ENCODE assay signal across 17 cellular contexts in the genomic region with DNA sequence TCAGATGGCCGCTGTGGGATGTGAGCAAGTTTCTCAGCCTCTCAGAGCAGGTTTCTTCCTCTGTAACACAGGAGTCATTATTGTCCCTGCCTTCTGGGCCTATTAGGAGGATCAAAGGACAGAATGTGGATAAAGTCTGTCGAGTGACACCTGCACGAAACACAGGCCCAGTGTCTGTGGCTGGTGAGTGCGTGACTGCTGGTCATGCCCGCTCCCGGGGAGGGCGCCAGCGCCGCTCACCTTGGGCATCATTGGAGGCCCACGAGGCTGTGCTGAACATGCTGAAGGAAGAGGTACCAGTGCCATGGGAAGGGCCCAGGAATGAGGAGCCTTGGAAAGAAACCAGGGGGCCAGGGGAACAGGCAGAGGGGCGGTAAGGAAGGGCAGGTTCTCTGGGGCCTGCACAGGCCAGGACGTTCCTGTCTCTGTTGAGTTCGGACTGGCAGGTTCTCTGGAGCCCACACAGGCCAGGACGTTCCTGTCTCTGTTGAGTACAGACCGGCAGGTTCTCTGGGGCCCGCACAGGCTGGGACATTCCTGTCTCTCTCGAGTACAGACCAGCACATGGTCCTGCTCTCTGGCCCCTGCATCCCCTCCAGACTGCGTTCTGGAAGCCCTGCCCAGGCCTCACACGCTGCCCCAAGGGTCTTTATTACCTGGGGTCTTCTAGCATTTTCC. TPM values are rescaled to one million over a fixed set of nuclear protein-coding genes. Genes with fewer than 3 reads are reported as not detected.
DNase-seq lines count a peak whose midpoint lies in the region; ATAC-seq and TF ChIP-seq lines count a peak whose summit lies in the region.
"Had no signal": no experiment of that assay in that cellular context is flagged by ENCODE, and none has a peak within 500 bp of the region (broad histone marks: within the 10 kb centered on the region; RNA-seq: fewer than 3 reads in every experiment).

No MANE protein-coding gene starts in this region.

- H2BK12ac ChIP-seq in trophoblast cell (ENCODE audit: low read length): no peak overlapping the region

- no peak overlapping the region for H3K9ac ChIP-seq in trophoblast cell (ENCODE audit: low read length)

- no peak overlapping the region for H4K12ac ChIP-seq in trophoblast cell (ENCODE audit: low read depth, low read length)

- H3K27me3 ChIP-seq in trophoblast cell (ENCODE audit: insufficient read depth, low read length): no peaks in the 10 kb centered on the region
- H3K27me3 ChIP-seq in PC-9 (ENCODE audit: insufficient read depth, low read depth): no peaks in the 10 kb centered on the region

- H3K4me3 Mint-ChIP-seq in WTC11 (no peak overlapping the region), immature natural killer cell (no peak overlapping the region)

- CTCF ChIA-PET in WTC11 (lab: Charles Lee): interaction anchor here (1.7 kb wide), 1 partner anchor 179 kb away, joined by 4 read pairs; no protein-coding TSS in a partner anchor
- CTCF ChIA-PET in PC-9 (lab: Charles Lee): no interaction called here

- peak overlapping the region; percentile 5 for H3K4me3 ChIP-seq in trophoblast cell (ENCODE audit: low read depth, low read length)
- no peak overlapping the region for H3K4me3 ChIP-seq in PC-9

- H3K36me3 ChIP-seq in trophoblast cell (ENCODE audit: control insufficient read depth in 1 of 2, insufficient read depth in 2 of 2, low read length in 2 of 2) (peaks cover 0 to 6% of the 10 kb centered on the region in 2 experiments), PC-9 (ENCODE audit: low read depth) (no peaks in the 10 kb centered on the region)

- no CpG with 5 or more reads among the region's 19 CpGs for WGBS in trophoblast cell (ENCODE audit: extremely low coverage, insufficient coverage, insufficient read length)

- H4K20me1 ChIP-seq in PC-9 (ENCODE audit: insufficient read depth): peaks cover 77% of the 10 kb centered on the region

- no peak for ATAC-seq in WTC11

- H3K27me3 Mint-ChIP-seq in WTC11 (ENCODE audit: low read depth): no peaks in the 10 kb centered on the region
- peaks cover 0 to 4% (median 3%) of the 10 kb centered on the region in 3 donors for H3K27me3 Mint-ChIP-seq in immature natural killer cell (ENCODE audit: low read depth in 3 of 3)
- H3K27me3 Mint-ChIP-seq: CD4-positive, alpha-beta memory T cell had no signal

- no peak overlapping the region for H3K23ac ChIP-seq in trophoblast cell (ENCODE audit: low read length)

- H3K4me1 Mint-ChIP-seq in WTC11: peaks cover 41% of the 10 kb centered on the region
- H3K4me1 Mint-ChIP-seq in immature natural killer cell: peaks cover 59 to 72% of the 10 kb centered on the region in 2 donors

- H3K9me2 ChIP-seq in PC-9 (ENCODE audit: insufficient read depth): no peaks in the 10 kb centered on the region

- H3F3A ChIP-seq in PC-9 (ENCODE audit: insufficient read depth, low read depth): no peaks in the 10 kb centered on the region

- intact Hi-C loops in PC-9 (cut with micrococcal nuclease; ENCODE audit: unreplicated experiment): no loop called here

- H3K79me2 ChIP-seq in trophoblast cell (ENCODE audit: control insufficient read depth, insufficient read depth, low read length, poor library complexity) (no peaks in the 10 kb centered on the region), PC-9 (ENCODE audit: low read depth) (no peaks in the 10 kb centered on the region; the same call in none of the 2 replicates)

- H3K4ac ChIP-seq in trophoblast cell (ENCODE audit: low read depth, low read length): no peak overlapping the region

- POLR2A ChIA-PET in WTC11 (lab: Charles Lee): no interaction called here
- POLR2A ChIA-PET in PC-9 (lab: Charles Lee; ENCODE audit: unreplicated experiment): interaction anchor here (0.7 kb wide), 1 partner anchor 441 kb away, joined by 4 read pairs; no protein-coding TSS in a partner anchor

- peak; percentile 16 for DNase-seq in COLO668 (lab: John Stamatoyannopoulos, UW; ENCODE audit: unreplicated experiment)
- no peak for DNase-seq in WTC11 (ENCODE audit: low spot score)
- no peak for DNase-seq in immature natural killer cell
- DNase-seq in trophoblast cell: peak; percentile 50 to 60
- no peak for DNase-seq in activated CD4-positive, alpha-beta T cell treated with anti-CD3 and anti-CD28 coated beads, Interleukin-2, amount 50 U/mL, for 48 hours
- DNase-seq in NCI-H187 (lab: John Stamatoyannopoulos, UW): no peak
- DNase-seq in T1000 (lab: John Stamatoyannopoulos, UW): no peak
- no peak for DNase-seq in PC-9
- DNase-seq: AML-193, DMS79 treated with DMSO at 0.1 percent for 48 hours, KG1, NCI-H1092, NCI-H1694, NCI-H345, NCI-H526 treated with DMSO at 0.1 percent for 48 hours, SIG-M5 had no signal

- H3K36me3 Mint-ChIP-seq in WTC11 (no peaks in the 10 kb centered on the region), immature natural killer cell (peaks cover 0 to 9% (median 0%) of the 10 kb centered on the region in 3 donors)

- BruUV-seq in PC-9 (replicated peaks; lab: Mats Ljungman, UMichigan): no TSS peak

- no peak overlapping the region for H2BK5ac ChIP-seq in trophoblast cell (ENCODE audit: low read depth, low read length, poor library complexity)

- no peak overlapping the region for H2BK120ac ChIP-seq in trophoblast cell (ENCODE audit: insufficient read depth, low read length, poor library complexity)

- no peak overlapping the region for H4K91ac ChIP-seq in trophoblast cell (ENCODE audit: low read depth, low read length)

- no peaks in the 10 kb centered on the region for H3K79me1 ChIP-seq in trophoblast cell (ENCODE audit: low read length)

- TF ChIP-seq CTCF in WTC11 (IDR thresholded peaks at IDR 0.05) (no peak), PC-9 (conservative IDR thresholded peaks at IDR 0.05) (no peak)

- H4K8ac ChIP-seq in trophoblast cell (ENCODE audit: low read depth, low read length): no peak overlapping the region

- peaks cover 5% of the 10 kb centered on the region for H3K9me3 ChIP-seq in trophoblast cell (ENCODE audit: insufficient read depth, low read depth, low read length)
- no peaks in the 10 kb centered on the region for H3K9me3 ChIP-seq in PC-9 (ENCODE audit: insufficient read depth, low read depth)

- H3K14ac ChIP-seq in trophoblast cell (ENCODE audit: low read length): no peak overlapping the region

- H3K4me1 ChIP-seq in trophoblast cell (ENCODE audit: control insufficient read depth in 1 of 2, insufficient read depth in 2 of 2, low read length in 2 of 2) (peaks cover 2 to 8% of the 10 kb centered on the region in 2 experiments), PC-9 (replicated peaks; ENCODE audit: insufficient read depth) (no peaks in the 10 kb centered on the region)

- H3K9me3 Mint-ChIP-seq in WTC11: no peaks in the 10 kb centered on the region
- no peaks in the 10 kb centered on the region for H3K9me3 Mint-ChIP-seq in immature natural killer cell
- H3K9me3 Mint-ChIP-seq: CD4-positive, alpha-beta memory T cell had no signal

- no peak overlapping the region for H3K18ac ChIP-seq in trophoblast cell (ENCODE audit: low read length)

- H3K27ac Mint-ChIP-seq in WTC11 (peak overlapping the region; percentile 32), immature natural killer cell (peak overlapping the region in 5 of 6 donors; percentile 34 to 83 (median 57))

- no peak overlapping the region for H2AK5ac ChIP-seq in trophoblast cell (ENCODE audit: low read length)

- H2AFZ ChIP-seq in trophoblast cell (ENCODE audit: insufficient read depth, low read length, poor library complexity) (no peak overlapping the region), PC-9 (no peak overlapping the region)

- no peak overlapping the region for H3K27ac ChIP-seq in trophoblast cell (ENCODE audit: low read depth, low read length)
- H3K27ac ChIP-seq in PC-9: no peak overlapping the region

- H3K4me2 ChIP-seq in trophoblast cell (ENCODE audit: low read length): no peak overlapping the region
- no peak overlapping the region for H3K4me2 ChIP-seq in PC-9

TF ChIP-seq in WTC11, 78 proteins besides CTCF, POLR2A, EP300 and RAD21 (continues in another document):
- no peak for TF ChIP-seq ZNF423 (CRISPR knock-in tag; IDR thresholded peaks at IDR 0.05)
- TF ChIP-seq, protein P1, sequence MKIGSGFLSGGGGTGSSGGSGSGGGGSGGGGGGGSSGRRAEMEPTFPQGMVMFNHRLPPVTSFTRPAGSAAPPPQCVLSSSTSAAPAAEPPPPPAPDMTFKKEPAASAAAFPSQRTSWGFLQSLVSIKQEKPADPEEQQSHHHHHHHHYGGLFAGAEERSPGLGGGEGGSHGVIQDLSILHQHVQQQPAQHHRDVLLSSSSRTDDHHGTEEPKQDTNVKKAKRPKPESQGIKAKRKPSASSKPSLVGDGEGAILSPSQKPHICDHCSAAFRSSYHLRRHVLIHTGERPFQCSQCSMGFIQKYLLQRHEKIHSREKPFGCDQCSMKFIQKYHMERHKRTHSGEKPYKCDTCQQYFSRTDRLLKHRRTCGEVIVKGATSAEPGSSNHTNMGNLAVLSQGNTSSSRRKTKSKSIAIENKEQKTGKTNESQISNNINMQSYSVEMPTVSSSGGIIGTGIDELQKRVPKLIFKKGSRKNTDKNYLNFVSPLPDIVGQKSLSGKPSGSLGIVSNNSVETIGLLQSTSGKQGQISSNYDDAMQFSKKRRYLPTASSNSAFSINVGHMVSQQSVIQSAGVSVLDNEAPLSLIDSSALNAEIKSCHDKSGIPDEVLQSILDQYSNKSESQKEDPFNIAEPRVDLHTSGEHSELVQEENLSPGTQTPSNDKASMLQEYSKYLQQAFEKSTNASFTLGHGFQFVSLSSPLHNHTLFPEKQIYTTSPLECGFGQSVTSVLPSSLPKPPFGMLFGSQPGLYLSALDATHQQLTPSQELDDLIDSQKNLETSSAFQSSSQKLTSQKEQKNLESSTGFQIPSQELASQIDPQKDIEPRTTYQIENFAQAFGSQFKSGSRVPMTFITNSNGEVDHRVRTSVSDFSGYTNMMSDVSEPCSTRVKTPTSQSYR (CRISPR knock-in tag; IDR thresholded peaks at IDR 0.05): no peak
- TF ChIP-seq, protein P2, sequence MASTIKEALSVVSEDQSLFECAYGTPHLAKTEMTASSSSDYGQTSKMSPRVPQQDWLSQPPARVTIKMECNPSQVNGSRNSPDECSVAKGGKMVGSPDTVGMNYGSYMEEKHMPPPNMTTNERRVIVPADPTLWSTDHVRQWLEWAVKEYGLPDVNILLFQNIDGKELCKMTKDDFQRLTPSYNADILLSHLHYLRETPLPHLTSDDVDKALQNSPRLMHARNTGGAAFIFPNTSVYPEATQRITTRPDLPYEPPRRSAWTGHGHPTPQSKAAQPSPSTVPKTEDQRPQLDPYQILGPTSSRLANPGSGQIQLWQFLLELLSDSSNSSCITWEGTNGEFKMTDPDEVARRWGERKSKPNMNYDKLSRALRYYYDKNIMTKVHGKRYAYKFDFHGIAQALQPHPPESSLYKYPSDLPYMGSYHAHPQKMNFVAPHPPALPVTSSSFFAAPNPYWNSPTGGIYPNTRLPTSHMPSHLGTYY (CRISPR knock-in tag; IDR thresholded peaks at IDR 0.05): no peak

RNA-seq across cellular contexts. Expression of a gene that starts 18.4 kb away (rescaled TPM):
- total RNA-seq in WTC11 (2021) (91.0 to 124 TPM (median 93.8 TPM) in 3 replicates), PC-9 (2021) (60.0 and 83.5 TPM in 2 replicates)
- polyA plus RNA-seq in immature natural killer cell: 1 to 10 TPM in 2 of 3 donors, under 1 TPM in 1; 0.15 to 9.4 (median 2.9) TPM
- 175 and 188 TPM in 2 replicates for polyA plus RNA-seq in trophoblast cell (2013)

Comparison
In these comparisons a context has a peak if more than half of its experiments do, and no peak if none do; other contexts are left out.
1. DNase-seq: peak in COLO668 (single experiment) and trophoblast cell (2 of 2); none in WTC11 (single experiment), immature natural killer cell (0 of 3), activated CD4-positive, alpha-beta T cell treated with anti-CD3 and anti-CD28 coated beads, Interleukin-2, amount 50 U/mL, for 48 hours (0 of 2), NCI-H187 (0 of 2), T1000 (single experiment) and PC-9 (0 of 2).